10 cellular contexts compared by ENCODE assay signal in the genomic region with DNA sequence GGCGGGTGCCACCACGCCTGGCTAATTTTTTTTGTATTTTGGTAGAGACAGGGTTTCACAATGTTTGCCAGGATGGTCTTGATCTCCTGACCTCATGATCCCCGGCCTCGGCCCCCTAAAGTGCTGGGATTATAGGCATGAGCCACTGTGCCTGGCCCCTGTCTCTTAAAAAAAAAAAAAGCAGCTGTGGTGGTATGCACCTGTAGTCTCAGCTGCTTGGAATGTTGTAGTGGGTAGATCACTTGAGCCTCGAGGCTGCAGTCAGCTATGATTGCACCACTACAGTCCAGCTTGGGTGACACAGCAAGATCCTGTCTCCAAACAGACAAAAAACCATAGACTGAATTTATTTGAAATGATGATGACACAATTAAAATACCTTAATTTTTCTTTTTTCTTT. TPM values are rescaled to one million over a fixed set of nuclear protein-coding genes. Genes with fewer than 3 reads are reported as not detected.
DNase-seq lines count a peak whose midpoint lies in the region; ATAC-seq and TF ChIP-seq lines count a peak whose summit lies in the region.
"Had no signal": no experiment of that assay in that cellular context is flagged by ENCODE, and none has a peak within 500 bp of the region (broad histone marks: within the 10 kb centered on the region; RNA-seq: fewer than 3 reads in every experiment).

No MANE protein-coding gene starts in this region.

- TF ChIP-seq CTCF in foreskin fibroblast (IDR thresholded peaks at IDR 0.05; ENCODE audit: low read depth, low read length), result no peak

- peak; percentile 44 for DNase-seq in activated effector memory CD4-positive, alpha-beta T cell treated with anti-CD3 and anti-CD28 coated beads, Interleukin-2, amount 50 U/mL, for 16 hours
- no peak for DNase-seq in activated effector memory CD4-positive, alpha-beta T cell treated with Interleukin-2 at 50 U/mL for 16 hours
- peak; percentile 53 for DNase-seq in T1000 (lab: John Stamatoyannopoulos, UW)
- peak; percentile 90 to 95 for DNase-seq in foreskin fibroblast
- no peak for DNase-seq in HUDEP-2 (lab: John Stamatoyannopoulos, UW; ENCODE audit: unreplicated experiment in 76 of 76)
- no peak for DNase-seq in NCI-H2171 treated with DMSO at 0.1 percent for 48 hours (lab: John Stamatoyannopoulos, UW)
- DNase-seq in sciatic nerve (ENCODE audit: low spot score), result no peak
- no peak for DNase-seq in SKM-1 (lab: John Stamatoyannopoulos, UW; ENCODE audit: unreplicated experiment)
- DNase-seq: NCI-H69; stimulated activated CD4-positive, alpha-beta T cell treated with anti-CD3 and anti-CD28 coated beads, Interleukin-4, amount 100 ng/mL, for 1 hour had no signal

- intact Hi-C loops in sciatic nerve (cut with DNase I), result no loop called here

- no peak for ATAC-seq in sciatic nerve

- H3K4me3 ChIP-seq in foreskin fibroblast (ENCODE audit: low read depth in 1 of 2, low read length in 2 of 2), result no peak overlapping the region

RNA-seq across cellular contexts. Expression of gene CDK12, which starts 24.3 kb away (rescaled TPM):
- 65.2 TPM for total RNA-seq in sciatic nerve

RNA-seq across cellular contexts. Expression of gene MED1, which starts 34.5 kb away (rescaled TPM):
- total RNA-seq in sciatic nerve, result 36.4 TPM

Comparison
In these comparisons a context has a peak if more than half of its experiments do, and no peak if none do; other contexts are left out.
1. DNase-seq: peak in activated effector memory CD4-positive, alpha-beta T cell treated with anti-CD3 and anti-CD28 coated beads, Interleukin-2, amount 50 U/mL, for 16 hours (single experiment), T1000 (single experiment) and foreskin fibroblast (2 of 2); none in activated effector memory CD4-positive, alpha-beta T cell treated with Interleukin-2 at 50 U/mL for 16 hours (single experiment), HUDEP-2 (0 of 76), NCI-H2171 treated with DMSO at 0.1 percent for 48 hours (single experiment), sciatic nerve (single experiment) and SKM-1 (single experiment).